In the genomic region with DNA sequence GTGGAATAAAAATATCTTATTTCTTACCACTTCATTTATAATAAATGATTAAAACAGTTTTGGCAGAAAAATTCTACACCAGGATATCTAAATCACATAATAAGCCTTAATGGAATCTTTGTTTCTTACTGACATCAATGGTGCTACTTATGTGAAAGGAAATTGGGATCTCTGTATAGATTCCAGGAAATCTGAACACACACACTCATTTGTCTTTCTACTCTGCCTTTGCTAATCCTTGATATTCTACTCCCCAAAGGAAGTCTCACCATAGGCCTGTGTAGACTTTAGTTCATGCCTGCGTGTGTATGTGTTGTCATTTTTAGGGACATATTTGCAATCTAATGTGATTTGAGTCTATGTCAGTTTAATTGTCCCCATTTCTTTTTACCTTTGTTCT, we compare ENCODE assay signal across 18 cellular contexts. TPM values are rescaled to one million over a fixed set of nuclear protein-coding genes. Genes with fewer than 3 reads are reported as not detected.
DNase-seq lines count a peak whose midpoint lies in the region; ATAC-seq, FAIRE-seq and TF ChIP-seq lines count a peak whose summit lies in the region.
"Had no signal": no experiment of that assay in that cellular context is flagged by ENCODE, and none has a peak within 500 bp of the region (broad histone marks: within the 10 kb centered on the region; RNA-seq: fewer than 3 reads in every experiment).

No MANE protein-coding gene starts in this region.

- peaks cover 72% of the 10 kb centered on the region for H3K4me1 Mint-ChIP-seq in brain

- H3K4me3 Mint-ChIP-seq in brain = peak overlapping the region in 4 of 5 experiments; percentile 34 to 80 (median 74)
- H3K4me3 Mint-ChIP-seq: CD14-positive monocyte; CD8-positive, alpha-beta T cell; HFFc6 had no signal

- no peak for ATAC-seq in gastrocnemius medialis
- ATAC-seq: A549; CD8-positive, alpha-beta T cell had no signal

- H3K9ac ChIP-seq in kidney (ENCODE audit: low read length in 2 of 2) = no peak overlapping the region

- H3K36me3 ChIP-seq in gastrocnemius medialis = no peaks in the 10 kb centered on the region
- no peaks in the 10 kb centered on the region for H3K36me3 ChIP-seq in kidney (ENCODE audit: control insufficient read depth in 1 of 2, insufficient read depth in 2 of 2, low read length in 2 of 2)

- no peak for TF ChIP-seq CTCF in brain (conservative IDR thresholded peaks at IDR 0.05)
- TF ChIP-seq CTCF in gastrocnemius medialis (IDR thresholded peaks at IDR 0.05 in 4 of 5, conservative IDR thresholded peaks at IDR 0.05 in 1 of 5) = no peak
- no peak for TF ChIP-seq CTCF in kidney (IDR thresholded peaks at IDR 0.05; ENCODE audit: borderline replicate concordance, extremely low read depth, insufficient read depth)

- TF ChIP-seq POLR2A in gastrocnemius medialis (IDR thresholded peaks at IDR 0.05) = no peak

- H3K4me3 ChIP-seq in gastrocnemius medialis (no peak overlapping the region), kidney (ENCODE audit: low read length in 2 of 2) (no peak overlapping the region)
- H3K4me3 ChIP-seq: A549 had no signal

- no peak overlapping the region for H3K27ac ChIP-seq in gastrocnemius medialis
- H3K27ac ChIP-seq in kidney (ENCODE audit: low read depth in 2 of 2, low read length in 2 of 2) = no peak overlapping the region
- H3K27ac ChIP-seq: A549 had no signal

- peaks cover 0 to 3% (median 0%) of the 10 kb centered on the region in 3 donors for H3K27me3 ChIP-seq in gastrocnemius medialis

- peak overlapping the region in 4 of 5 experiments; percentile 7 to 79 (median 38) for H3K27ac Mint-ChIP-seq in brain
- H3K27ac Mint-ChIP-seq: CD14-positive monocyte; CD8-positive, alpha-beta T cell; HFFc6 had no signal

- FAIRE-seq in kidney (lab: Jason Lieb, UNC) = no peak
- FAIRE-seq: A549 had no signal

- intact Hi-C loops in gastrocnemius medialis (cut with DNase I; ENCODE audit: low total_unique reads) = no loop called here
- intact Hi-C loops in kidney (cut with DNase I) = no loop called here

- H3K9me3 ChIP-seq in gastrocnemius medialis (no peaks in the 10 kb centered on the region), kidney (ENCODE audit: control insufficient read depth in 1 of 2, low read length in 2 of 2) (no peaks in the 10 kb centered on the region)
- H3K9me3 ChIP-seq: A549, Caco-2 had no signal

- no peaks in the 10 kb centered on the region for H3K9me3 Mint-ChIP-seq in brain
- H3K9me3 Mint-ChIP-seq: CD14-positive monocyte, HFFc6 had no signal

- H3K27me3 Mint-ChIP-seq in brain = peaks cover 3% of the 10 kb centered on the region

- in situ Hi-C loops in G401 (cut with HindIII; ENCODE audit: low sequenced_read_pairs) = no loop called here
- in situ Hi-C loops in gastrocnemius medialis (cut with MboI; ENCODE audit: low sequenced_read_pairs in 4 of 4) = loop anchor here in 2 of 4 donors (25.0 kb wide), 1 partner anchor 319 kb away; no protein-coding TSS in a partner anchor

- peaks cover 30% of the 10 kb centered on the region for H3K36me3 Mint-ChIP-seq in brain
- H3K36me3 Mint-ChIP-seq: CD14-positive monocyte; CD8-positive, alpha-beta T cell had no signal

- DNase-seq in G401 (ENCODE audit: low spot score) (peak; percentile 44), globus pallidus (ENCODE audit: low spot score) (peak; percentile 60), pons (ENCODE audit: low spot score) (peak; percentile 88), OCI-M2 (lab: John Stamatoyannopoulos, UW; ENCODE audit: unreplicated experiment) (no peak), gastrocnemius medialis (no peak), GOT3 (lab: John Stamatoyannopoulos, UW) (no peak), kidney (no peak)
- DNase-seq: Caco-2; CD8-positive, alpha-beta T cell; DND-41; GF-D8; HCEC 1CT; HFFc6; IMR-90 had no signal

- no peaks in the 10 kb centered on the region for H3K4me1 ChIP-seq in gastrocnemius medialis
- H3K4me1 ChIP-seq in kidney (ENCODE audit: control insufficient read depth in 1 of 2, insufficient read depth in 1 of 2, low read depth in 1 of 2, low read length in 2 of 2) = peaks cover 0 to 3% of the 10 kb centered on the region in 2 donors
- H3K4me1 ChIP-seq: A549, Caco-2 had no signal

RNA-seq across cellular contexts. Expression of gene ADGRB3, which starts 7.9 kb away (rescaled TPM):
- not detected in 2 replicates for total RNA-seq in G401 (2014; rRNA removed; shearing (Covaris generic))
- polyA plus RNA-seq in brain (ENCODE audit: insufficient read depth, low read depth, low replicate concordance) (6.2 TPM), kidney (ENCODE audit: insufficient read depth, low read depth, low replicate concordance) (0.26 TPM)
- total RNA-seq in gastrocnemius medialis (under 1 TPM in 3 of 4 donors, not detected in 1; 0.56 to 0.58 (median 0.58) TPM), kidney (2.2 TPM)
- total RNA-seq: CD8-positive, alpha-beta T cell; HT-29; IMR-90 had no signal
- polyA plus RNA-seq: A549, IMR-90 had no signal

Comparison
In these comparisons a context has a peak if more than half of its experiments do, and no peak if none do; other contexts are left out.
1. DNase-seq: peak in G401 (single experiment), globus pallidus (single experiment) and pons (single experiment); none in OCI-M2 (single experiment), gastrocnemius medialis (0 of 2), GOT3 (single experiment) and kidney (single experiment).